20 cellular contexts compared by ENCODE assay signal in genomic region chr10:127402596-127403409, GRCh38.
"Had no signal": no experiment of that assay in that cellular context is flagged by ENCODE, and none has a peak within 500 bp of the region (broad histone marks: within the 10 kb centered on the region; RNA-seq: fewer than 3 reads in every experiment).

No MANE protein-coding gene starts in this region.

- H3K27me3 Mint-ChIP-seq: activated CD4-positive, alpha-beta T cell treated with anti-CD3 and anti-CD28 coated beads for 36 hours; dendritic cell treated with granulocyte-macrophage colony-stimulating factor and Interleukin-4, amounts not matched to agents 40 ng/mL and 50 ng/mL, for 4 days had no signal

- H3K9me3 Mint-ChIP-seq: T-helper 2 cell treated with Interferon-gamma antibody and Interleukin-4, amounts not matched to agents 5 μg/mL and 100 μg/mL, for 36 hours had no signal

- H3K4me3 ChIP-seq: adrenal gland, gastroesophageal sphincter, heart right ventricle, SK-N-MC, upper lobe of left lung had no signal

- H3K9me3 ChIP-seq: adrenal gland, gastroesophageal sphincter, heart right ventricle, upper lobe of left lung had no signal

- H3K27ac ChIP-seq: adrenal gland, heart right ventricle, SK-N-MC had no signal

- H3K27ac Mint-ChIP-seq: activated CD4-positive, alpha-beta T cell treated with anti-CD3 and anti-CD28 coated beads for 36 hours; activated naive CD4-positive, alpha-beta T cell treated with anti-CD3 and anti-CD28 coated beads, Interleukin-2, amount 50 U/mL, for 72 hours; dendritic cell treated with granulocyte-macrophage colony-stimulating factor and Interleukin-4, amounts not matched to agents 40 ng/mL and 50 ng/mL, for 4 days; naive thymus-derived CD4-positive, alpha-beta T cell; T-helper 2 cell treated with Interferon-gamma antibody and Interleukin-4, amounts not matched to agents 5 μg/mL and 100 μg/mL, for 36 hours; WTC11 had no signal

- ATAC-seq: activated CD4-positive, alpha-beta T cell treated with anti-CD3 and anti-CD28 coated beads for 36 hours; activated naive CD4-positive, alpha-beta T cell treated with anti-CD3 and anti-CD28 coated beads, Interleukin-2, amount 50 U/mL, for 72 hours; gastroesophageal sphincter; heart right ventricle; left ventricle myocardium superior; naive thymus-derived CD4-positive, alpha-beta T cell; stimulated activated naive CD8-positive, alpha-beta T cell treated with anti-CD3 and anti-CD28 coated beads, Interleukin-15, Interleukin-2, amounts not matched to agents 100 U/mL and 50 U/mL, for 24 hours; WTC11 had no signal

- H3K36me3 Mint-ChIP-seq: activated naive CD4-positive, alpha-beta T cell treated with anti-CD3 and anti-CD28 coated beads, Interleukin-2, amount 50 U/mL, for 72 hours; naive thymus-derived CD4-positive, alpha-beta T cell had no signal

- H3K4me3 Mint-ChIP-seq: activated CD4-positive, alpha-beta T cell treated with anti-CD3 and anti-CD28 coated beads for 36 hours; dendritic cell treated with granulocyte-macrophage colony-stimulating factor and Interleukin-4, amounts not matched to agents 40 ng/mL and 50 ng/mL, for 4 days; naive thymus-derived CD4-positive, alpha-beta T cell; T-helper 2 cell treated with Interferon-gamma antibody and Interleukin-4, amounts not matched to agents 5 μg/mL and 100 μg/mL, for 36 hours; WTC11 had no signal

- H3K36me3 ChIP-seq: adrenal gland had no signal

- H3K4me1 Mint-ChIP-seq: activated CD4-positive, alpha-beta T cell treated with anti-CD3 and anti-CD28 coated beads for 36 hours; naive thymus-derived CD4-positive, alpha-beta T cell had no signal

- FAIRE-seq: astrocyte, bronchial epithelial cell had no signal

- H3K4me1 ChIP-seq: adrenal gland, upper lobe of left lung had no signal

- H3K27me3 ChIP-seq: adrenal gland, gastroesophageal sphincter, heart right ventricle, upper lobe of left lung had no signal

- DNase-seq: activated CD4-positive, alpha-beta T cell treated with anti-CD3 and anti-CD28 coated beads for 36 hours; activated CD4-positive, alpha-beta T cell treated with anti-CD3 and anti-CD28 coated beads, Interleukin-2, amount 50 U/mL, for 48 hours; activated gamma-delta T cell; adrenal gland; effector memory CD4-positive, alpha-beta T cell; heart right ventricle; left ventricle myocardium superior; naive thymus-derived CD4-positive, alpha-beta T cell; stimulated activated CD4-positive, alpha-beta T cell treated with anti-CD3 and anti-CD28 coated beads, Interleukin-12 subunit alpha, Interleukin-12 subunit beta, amount 100 ng/mL, for 4 hours; stimulated activated CD4-positive, alpha-beta T cell treated with anti-CD3 and anti-CD28 coated beads, Interleukin-1b, Interleukin-23, amount 100 ng/mL, for 48 hours; stimulated activated naive CD8-positive, alpha-beta T cell treated with anti-CD3 and anti-CD28 coated beads, Interleukin-15, Interleukin-2, amounts not matched to agents 100 U/mL and 50 U/mL, for 24 hours; upper lobe of left lung had no signal
